In the genomic region with DNA sequence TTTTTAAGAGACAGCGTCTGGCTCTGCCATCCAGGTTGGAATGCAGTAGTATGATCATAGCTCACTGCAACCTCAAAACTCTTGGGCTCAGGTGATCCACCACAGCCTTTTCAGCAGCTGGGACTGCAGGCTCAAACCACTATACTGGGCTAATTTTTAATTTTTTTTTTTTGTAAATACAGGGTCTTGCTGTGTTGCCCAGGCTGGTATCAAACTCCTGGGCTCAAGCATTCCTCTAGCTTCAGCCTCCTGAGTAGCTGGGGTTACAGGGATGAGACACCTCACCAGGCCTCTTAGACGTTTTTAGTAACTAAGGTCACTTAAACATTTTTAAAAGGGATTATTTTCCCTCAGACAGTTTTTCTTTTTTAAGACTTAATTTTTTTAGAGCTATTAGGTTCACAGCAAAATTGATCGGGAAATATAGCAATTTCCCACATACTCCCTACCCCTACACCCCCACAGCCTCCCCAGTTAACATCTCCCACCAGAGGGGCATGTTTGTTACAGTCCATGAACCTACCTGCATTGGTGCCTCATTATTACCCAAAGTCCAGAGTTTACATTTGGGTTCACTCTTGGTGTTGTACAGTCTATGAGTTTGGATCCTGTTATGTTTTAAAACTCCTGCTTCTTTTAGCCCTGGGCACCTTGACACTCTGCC, we compare ENCODE assay signal across 11 cellular contexts. TPM values are rescaled to one million over a fixed set of nuclear protein-coding genes. Genes with fewer than 3 reads are reported as not detected.
DNase-seq lines count a peak whose midpoint lies in the region; ATAC-seq and TF ChIP-seq lines count a peak whose summit lies in the region.
"Had no signal": no experiment of that assay in that cellular context is flagged by ENCODE, and none has a peak within 500 bp of the region (broad histone marks: within the 10 kb centered on the region; RNA-seq: fewer than 3 reads in every experiment).

No MANE protein-coding gene starts in this region.

- H3K27me3 Mint-ChIP-seq in activated naive CD4-positive, alpha-beta T cell treated with anti-CD3 and anti-CD28 coated beads for 36 hours (ENCODE audit: low read depth): no peaks in the 10 kb centered on the region
- H3K27me3 Mint-ChIP-seq in type B pancreatic cell: no peaks in the 10 kb centered on the region

- CTCF ChIA-PET in activated naive CD4-positive, alpha-beta T cell treated with anti-CD3 and anti-CD28 coated beads for 36 hours (lab: Charles Lee): interaction anchor here (0.5 to 1.3 kb wide), 6 partner anchors 14 to 434 kb away, joined by 3 to 6 read pairs (median 4); no protein-coding TSS in a partner anchor

- H3K4me3 Mint-ChIP-seq in activated naive CD4-positive, alpha-beta T cell treated with anti-CD3 and anti-CD28 coated beads for 36 hours: peak overlapping the region; percentile 97
- H3K4me3 Mint-ChIP-seq in type B pancreatic cell: peak overlapping the region; percentile 79

- H3K36me3 ChIP-seq in lower lobe of right lung: no peaks in the 10 kb centered on the region

- TF ChIP-seq CTCF in lower lobe of right lung (IDR thresholded peaks at IDR 0.05) (no peak), type B pancreatic cell (conservative IDR thresholded peaks at IDR 0.05) (no peak)

- H3K4me3 ChIP-seq in lower lobe of right lung: peak overlapping the region; percentile 69

- H3K4me1 Mint-ChIP-seq in activated naive CD4-positive, alpha-beta T cell treated with anti-CD3 and anti-CD28 coated beads for 36 hours (ENCODE audit: low read depth): peaks cover 68% of the 10 kb centered on the region
- H3K4me1 Mint-ChIP-seq in type B pancreatic cell (ENCODE audit: unreplicated experiment): peaks cover 46% of the 10 kb centered on the region

- no peaks in the 10 kb centered on the region for H3K9me3 ChIP-seq in lower lobe of right lung

- no peaks in the 10 kb centered on the region for H3K27me3 ChIP-seq in lower lobe of right lung (ENCODE audit: low read depth)

- H3K36me3 Mint-ChIP-seq in activated naive CD4-positive, alpha-beta T cell treated with anti-CD3 and anti-CD28 coated beads for 36 hours (ENCODE audit: low read depth): peaks cover 41% of the 10 kb centered on the region
- peaks cover 26 to 54% of the 10 kb centered on the region in 2 donors for H3K36me3 Mint-ChIP-seq in activated naive CD4-positive, alpha-beta T cell treated with anti-CD3 and anti-CD28 coated beads, Interleukin-2, amount 50 U/mL, for 72 hours
- H3K36me3 Mint-ChIP-seq in type B pancreatic cell: peaks cover 21% of the 10 kb centered on the region

- H3K9me3 Mint-ChIP-seq in activated naive CD4-positive, alpha-beta T cell treated with anti-CD3 and anti-CD28 coated beads for 36 hours: no peaks in the 10 kb centered on the region
- H3K9me3 Mint-ChIP-seq in activated naive CD4-positive, alpha-beta T cell treated with anti-CD3 and anti-CD28 coated beads, Interleukin-2, amount 50 U/mL, for 72 hours: no peaks in the 10 kb centered on the region
- no peaks in the 10 kb centered on the region for H3K9me3 Mint-ChIP-seq in type B pancreatic cell

- H3K27ac ChIP-seq in lower lobe of right lung: no peak overlapping the region

- H3K27ac Mint-ChIP-seq in activated naive CD4-positive, alpha-beta T cell treated with anti-CD3 and anti-CD28 coated beads for 36 hours: peak overlapping the region; percentile 92
- peak overlapping the region; percentile 82 to 89 for H3K27ac Mint-ChIP-seq in activated naive CD4-positive, alpha-beta T cell treated with anti-CD3 and anti-CD28 coated beads, Interleukin-2, amount 50 U/mL, for 72 hours
- H3K27ac Mint-ChIP-seq in type B pancreatic cell: peak overlapping the region; percentile 36

- ATAC-seq in activated naive CD4-positive, alpha-beta T cell treated with anti-CD3 and anti-CD28 coated beads, Interleukin-2, amount 50 U/mL, for 72 hours: no peak
- ATAC-seq in lower lobe of right lung: no peak

- H3K4me1 ChIP-seq in lower lobe of right lung: peaks cover 61% of the 10 kb centered on the region

- DNase-seq in activated naive CD4-positive, alpha-beta T cell treated with anti-CD3 and anti-CD28 coated beads for 36 hours: no peak
- no peak for DNase-seq in activated naive CD4-positive, alpha-beta T cell treated with Interleukin-2 at 50 U/mL for 16 hours
- DNase-seq in activated naive CD4-positive, alpha-beta T cell treated with anti-CD3 and anti-CD28 coated beads, Interleukin-2, amount 50 U/mL, for 72 hours (ENCODE audit: low spot score in 2 of 2): no peak
- DNase-seq in lower lobe of right lung: no peak
- DNase-seq in type B pancreatic cell (ENCODE audit: extremely low spot score, unreplicated experiment): no peak
- DNase-seq in NCI-H2081 (lab: John Stamatoyannopoulos, UW): no peak
- no peak for DNase-seq in DMS53 (lab: John Stamatoyannopoulos, UW)
- no peak for DNase-seq in GF-D8 (lab: John Stamatoyannopoulos, UW)
- DNase-seq: activated effector memory CD4-positive, alpha-beta T cell treated with Interleukin-2 at 50 U/mL for 16 hours; SW 1271 had no signal

- intact Hi-C loops in activated naive CD4-positive, alpha-beta T cell treated with anti-CD3 and anti-CD28 coated beads for 36 hours (cut with micrococcal nuclease): no loop called here
- intact Hi-C loops in lower lobe of right lung (cut with DNase I): no loop called here

RNA-seq across cellular contexts. Expression of gene BCR, which starts 3.9 kb away (rescaled TPM):
- total RNA-seq in activated naive CD4-positive, alpha-beta T cell treated with anti-CD3 and anti-CD28 coated beads for 36 hours: 10 to 100 TPM; 62.3 to 63.3 TPM
- 10 to 100 TPM; 44.9 to 63.7 TPM for total RNA-seq in activated naive CD4-positive, alpha-beta T cell treated with anti-CD3 and anti-CD28 coated beads, Interleukin-2, amount 50 U/mL, for 72 hours
- total RNA-seq in lower lobe of right lung (57.2 TPM), type B pancreatic cell (ENCODE audit: low replicate concordance) (61.2 and 71.6 TPM in 2 replicates)

RNA-seq across cellular contexts. Expression of gene RAB36, which starts 39.0 kb away (rescaled TPM):
- total RNA-seq in activated naive CD4-positive, alpha-beta T cell treated with anti-CD3 and anti-CD28 coated beads for 36 hours: not detected
- total RNA-seq in activated naive CD4-positive, alpha-beta T cell treated with anti-CD3 and anti-CD28 coated beads, Interleukin-2, amount 50 U/mL, for 72 hours: under 1 TPM in 1 of 2 donors, not detected in 1; 0.25 TPM
- 9.6 TPM for total RNA-seq in lower lobe of right lung
- total RNA-seq in type B pancreatic cell (ENCODE audit: low replicate concordance): 6.8 and 18.4 TPM in 2 replicates

RNA-seq across cellular contexts. Expression of gene RSPH14, which starts 42.4 kb away (rescaled TPM):
- under 1 TPM; 0.33 to 0.35 TPM for total RNA-seq in activated naive CD4-positive, alpha-beta T cell treated with anti-CD3 and anti-CD28 coated beads for 36 hours
- total RNA-seq in activated naive CD4-positive, alpha-beta T cell treated with anti-CD3 and anti-CD28 coated beads, Interleukin-2, amount 50 U/mL, for 72 hours: under 1 TPM; 0.18 to 0.33 TPM
- total RNA-seq in lower lobe of right lung (2.0 TPM), type B pancreatic cell (ENCODE audit: low replicate concordance) (0.93 and 1.5 TPM in 2 replicates)
- total RNA-seq: left cardiac atrium had no signal

Comparison
In these comparisons a context has a peak if more than half of its experiments do, and no peak if none do; other contexts are left out.
1. H3K27ac Mint-ChIP-seq: peak in every context shown above with its lines; median percentile 92 in activated naive CD4-positive, alpha-beta T cell treated with anti-CD3 and anti-CD28 coated beads for 36 hours; 86 in activated naive CD4-positive, alpha-beta T cell treated with anti-CD3 and anti-CD28 coated beads, Interleukin-2, amount 50 U/mL, for 72 hours; 36 in type B pancreatic cell.